Comparison of ENCODE assay signal across 12 cellular contexts in the genomic region with DNA sequence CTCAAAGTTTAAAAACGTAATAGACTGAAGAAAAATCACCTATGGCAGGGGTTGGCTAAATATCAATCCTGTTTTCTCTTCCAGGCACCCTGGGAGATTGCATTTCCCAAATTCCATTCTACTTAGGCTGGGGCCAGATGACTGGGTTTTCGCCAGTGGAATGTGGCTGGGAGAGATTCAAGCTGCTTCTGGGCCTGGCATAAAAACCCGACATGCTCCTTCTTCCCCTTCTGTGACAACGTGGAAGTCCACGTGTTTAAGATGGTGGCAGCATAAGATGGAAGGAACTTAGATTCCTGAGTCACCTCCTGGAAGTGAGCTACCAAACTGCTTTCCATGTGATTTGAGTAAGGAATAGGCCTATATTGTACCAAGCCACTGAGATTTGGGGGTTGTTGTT.
DNase-seq lines count a peak whose midpoint lies in the region; ATAC-seq and TF ChIP-seq lines count a peak whose summit lies in the region.
"Had no signal": no experiment of that assay in that cellular context is flagged by ENCODE, and none has a peak within 500 bp of the region (broad histone marks: within the 10 kb centered on the region; RNA-seq: fewer than 3 reads in every experiment).

No MANE protein-coding gene starts in this region.

- no peaks in the 10 kb centered on the region for H4K20me1 ChIP-seq in fibroblast of lung (ENCODE audit: control insufficient read depth, extremely low read depth, insufficient read depth, low read length)

- H3K9me3 ChIP-seq in fibroblast of lung (ENCODE audit: control insufficient read depth, insufficient read depth, low read depth, low read length), result no peaks in the 10 kb centered on the region
- H3K9me3 ChIP-seq: uterus had no signal

- peak overlapping the region; percentile 70 for H3K27ac ChIP-seq in fibroblast of lung (ENCODE audit: insufficient read depth, low read length)
- H3K27ac ChIP-seq: uterus had no signal

- H3K4me1 Mint-ChIP-seq in nephron, result peaks cover 55% of the 10 kb centered on the region
- H3K4me1 Mint-ChIP-seq in activated naive CD8-positive, alpha-beta T cell treated with anti-CD3 and anti-CD28 coated beads, Interleukin-2, amount 50 U/mL, for 24 hours, result peaks cover 4% of the 10 kb centered on the region

- H3K36me3 ChIP-seq in fibroblast of lung (ENCODE audit: control insufficient read depth, insufficient read depth, low read length), result no peaks in the 10 kb centered on the region
- H3K36me3 ChIP-seq: uterus had no signal

- no peak for ATAC-seq in GM21723 (IDR thresholded peaks at IDR 0.05; ENCODE audit: unreplicated experiment)
- ATAC-seq in activated naive CD8-positive, alpha-beta T cell treated with anti-CD3 and anti-CD28 coated beads, Interleukin-2, amount 50 U/mL, for 24 hours, result no peak

- no peak overlapping the region for H3K9ac ChIP-seq in fibroblast of lung (ENCODE audit: insufficient read depth, low read length)

- H3K36me3 Mint-ChIP-seq in nephron (ENCODE audit: low read depth), result no peaks in the 10 kb centered on the region
- no peaks in the 10 kb centered on the region for H3K36me3 Mint-ChIP-seq in activated naive CD8-positive, alpha-beta T cell treated with anti-CD3 and anti-CD28 coated beads, Interleukin-2, amount 50 U/mL, for 24 hours (ENCODE audit: low read depth)

- H2AFZ ChIP-seq in fibroblast of lung (ENCODE audit: low read length), result peak overlapping the region; percentile 46

- H3K27ac Mint-ChIP-seq in nephron, result peak overlapping the region in 2 of 3 experiments; percentile 29 to 58
- H3K27ac Mint-ChIP-seq in activated naive CD8-positive, alpha-beta T cell treated with anti-CD3 and anti-CD28 coated beads, Interleukin-2, amount 50 U/mL, for 24 hours, result no peak overlapping the region
- H3K27ac Mint-ChIP-seq: activated B cell treated with CpG ODN at 0.5 μM for 24 hours had no signal

- no peak overlapping the region for H3K4me3 ChIP-seq in fibroblast of lung (replicated peaks in 1 of 4; ENCODE audit: control extremely low read depth in 1 of 4, insufficient read depth in 1 of 4, low read depth in 3 of 4, low read length in 4 of 4)
- H3K4me3 ChIP-seq: uterus had no signal

- peak; percentile 92 for DNase-seq in EH (ENCODE audit: low read depth)
- DNase-seq in NCI-H446 (lab: John Stamatoyannopoulos, UW), result peak; percentile 36 to 74
- DNase-seq in fibroblast of lung (ENCODE audit: low read depth in 2 of 2), result peak; percentile 93 to 98
- no peak for DNase-seq in GM13976 (ENCODE audit: low spot score)
- no peak for DNase-seq in OCI-M1 (lab: John Stamatoyannopoulos, UW)
- no peak for DNase-seq in activated naive CD8-positive, alpha-beta T cell treated with anti-CD3 and anti-CD28 coated beads, Interleukin-2, amount 50 U/mL, for 24 hours
- DNase-seq: activated B cell treated with CpG ODN at 0.5 μM for 24 hours; activated naive CD4-positive, alpha-beta T cell treated with anti-CD3 and anti-CD28 coated beads, Interleukin-2, amount 50 U/mL, for 16 hours; erythroblast; uterus had no signal

- peaks cover 34% of the 10 kb centered on the region for H3K27me3 Mint-ChIP-seq in nephron (ENCODE audit: low read depth)
- peaks cover 14% of the 10 kb centered on the region for H3K27me3 Mint-ChIP-seq in activated naive CD8-positive, alpha-beta T cell treated with anti-CD3 and anti-CD28 coated beads, Interleukin-2, amount 50 U/mL, for 24 hours

- H3K79me2 ChIP-seq in fibroblast of lung (ENCODE audit: control insufficient read depth, insufficient read depth, low read length), result no peaks in the 10 kb centered on the region

- H3K27me3 ChIP-seq in fibroblast of lung (ENCODE audit: control insufficient read depth, insufficient read depth, low read length), result no peaks in the 10 kb centered on the region
- H3K27me3 ChIP-seq: uterus had no signal

- peaks cover 16% of the 10 kb centered on the region for H3K4me1 ChIP-seq in fibroblast of lung (ENCODE audit: control insufficient read depth, extremely low read depth, insufficient read depth, low read length)
- H3K4me1 ChIP-seq: uterus had no signal

- no peak overlapping the region for H3K4me3 Mint-ChIP-seq in nephron
- no peak overlapping the region for H3K4me3 Mint-ChIP-seq in activated naive CD8-positive, alpha-beta T cell treated with anti-CD3 and anti-CD28 coated beads, Interleukin-2, amount 50 U/mL, for 24 hours
- H3K4me3 Mint-ChIP-seq: activated B cell treated with CpG ODN at 0.5 μM for 24 hours had no signal

- peaks cover 13% of the 10 kb centered on the region for H3K9me3 Mint-ChIP-seq in nephron
- H3K9me3 Mint-ChIP-seq in activated naive CD8-positive, alpha-beta T cell treated with anti-CD3 and anti-CD28 coated beads, Interleukin-2, amount 50 U/mL, for 24 hours, result no peaks in the 10 kb centered on the region
- H3K9me3 Mint-ChIP-seq: activated B cell treated with CpG ODN at 0.5 μM for 24 hours had no signal

- peak overlapping the region; percentile 8 for H3K4me2 ChIP-seq in fibroblast of lung (ENCODE audit: extremely low read depth, insufficient read depth, low read length)

- in situ Hi-C loops in GM13976 (cut with MboI; ENCODE audit: low sequenced_read_pairs, unreplicated experiment), result no loop called here

- TF ChIP-seq CTCF in fibroblast of lung (conservative IDR thresholded peaks at IDR 0.05 in 1 of 2, IDR thresholded peaks at IDR 0.05 in 1 of 2; ENCODE audit: low read depth in 1 of 2, low read length in 2 of 2), result no peak
- TF ChIP-seq CTCF in nephron (IDR thresholded peaks at IDR 0.05; ENCODE audit: unreplicated experiment in 3 of 3), result no peak
- no peak for TF ChIP-seq CTCF in GM13976 (IDR thresholded peaks at IDR 0.05; ENCODE audit: borderline replicate concordance, control extremely low read depth, extremely low read depth, insufficient read depth, missing control alignments)

Comparison
In these comparisons a context has a peak if more than half of its experiments do, and no peak if none do; other contexts are left out.
1. DNase-seq: peak in EH (single experiment), NCI-H446 (2 of 2) and fibroblast of lung (2 of 2); none in GM13976 (single experiment), OCI-M1 (single experiment) and activated naive CD8-positive, alpha-beta T cell treated with anti-CD3 and anti-CD28 coated beads, Interleukin-2, amount 50 U/mL, for 24 hours (single experiment).